Comparison of ENCODE assay signal across 11 cellular contexts in genomic region chr3:72077473-72078259, GRCh38.
DNase-seq lines count a peak whose midpoint lies in the region; ATAC-seq and TF ChIP-seq lines count a peak whose summit lies in the region.
"Had no signal": no experiment of that assay in that cellular context is flagged by ENCODE, and none has a peak within 500 bp of the region (broad histone marks: within the 10 kb centered on the region; RNA-seq: fewer than 3 reads in every experiment).

No MANE protein-coding gene starts in this region.

- TF ChIP-seq POLR2A in ovary (IDR thresholded peaks at IDR 0.05): no peak

- 94 to 100% methylated on average over 5 to 6 of the region's 6 CpGs for WGBS in endodermal cell (ENCODE audit: insufficient coverage in 1 of 2, insufficient read length in 1 of 2), 2 experiments
- WGBS in ovary, 3 donors: 86 to 89% (median 89%) methylated on average over 6 of the region's 6 CpGs

- H3K27ac ChIP-seq in endodermal cell (ENCODE audit: low read depth, low read length) (no peak overlapping the region), ovary (no peak overlapping the region)

- ATAC-seq in GM18909 (IDR thresholded peaks at IDR 0.05; ENCODE audit: poor library complexity, unreplicated experiment): peak; percentile 43
- peak; percentile 46 for ATAC-seq in HG02571 (IDR thresholded peaks at IDR 0.05; ENCODE audit: unreplicated experiment)
- ATAC-seq in HG03521 (IDR thresholded peaks at IDR 0.05; ENCODE audit: unreplicated experiment): peak; percentile 39
- ATAC-seq in HG03565 (IDR thresholded peaks at IDR 0.05; ENCODE audit: unreplicated experiment): no peak

- H3K36me3 ChIP-seq in endodermal cell (ENCODE audit: control insufficient read depth, insufficient read depth, low read length) (no peaks in the 10 kb centered on the region), ovary (no peaks in the 10 kb centered on the region)

- H3K4me1 ChIP-seq in endodermal cell (ENCODE audit: control insufficient read depth, insufficient read depth, low read length) (peaks cover 6% of the 10 kb centered on the region), ovary (ENCODE audit: insufficient read depth) (no peaks in the 10 kb centered on the region)

- H3K4me3 ChIP-seq in endodermal cell (ENCODE audit: low read length) (peak overlapping the region; percentile 56), ovary (no peak overlapping the region)

- no peaks in the 10 kb centered on the region for H3K27me3 Mint-ChIP-seq in endodermal cell (ENCODE audit: insufficient read depth)

- TF ChIP-seq CTCF in endodermal cell (conservative IDR thresholded peaks at IDR 0.05) (no peak), ovary (IDR thresholded peaks at IDR 0.05) (no peak)

- H3K4me3 Mint-ChIP-seq in endodermal cell: no peak overlapping the region

- H3K9ac ChIP-seq in endodermal cell (ENCODE audit: extremely low read depth, low read length, poor library complexity, severe bottlenecking): no peak overlapping the region

- no peaks in the 10 kb centered on the region for H3K27me3 ChIP-seq in endodermal cell (ENCODE audit: control insufficient read depth, insufficient read depth, low read length, poor library complexity, severe bottlenecking)
- H3K27me3 ChIP-seq in ovary: no peaks in the 10 kb centered on the region

- intact Hi-C loops in ovary (cut with DNase I): no loop called here

- no peak for TF ChIP-seq EP300 in ovary (IDR thresholded peaks at IDR 0.05)

- DNase-seq in endodermal cell: no peak
- DNase-seq in NCI-H526 treated with DMSO at 0.1 percent for 48 hours (lab: John Stamatoyannopoulos, UW): no peak
- DNase-seq in occipital lobe (lab: John Stamatoyannopoulos, UW): no peak
- DNase-seq in ovary: no peak
- DNase-seq: midbrain, NCI-H1105, T-helper 1 cell had no signal

- peaks cover 41% of the 10 kb centered on the region for H3K9me3 Mint-ChIP-seq in endodermal cell

- H3K9me3 ChIP-seq in endodermal cell (ENCODE audit: control insufficient read depth, low read length) (peaks cover 66% of the 10 kb centered on the region), ovary (no peaks in the 10 kb centered on the region)

- peaks cover 29% of the 10 kb centered on the region for H3K4me1 Mint-ChIP-seq in endodermal cell

- H3K27ac Mint-ChIP-seq in endodermal cell: no peak overlapping the region

- peaks cover 6% of the 10 kb centered on the region for H3K36me3 Mint-ChIP-seq in endodermal cell (ENCODE audit: low read depth)
